Comparison of ENCODE assay signal across 13 cellular contexts in genomic region chr9:108047264-108047663, GRCh38.
"Had no signal": no experiment of that assay in that cellular context is flagged by ENCODE, and none has a peak within 500 bp of the region (broad histone marks: within the 10 kb centered on the region; RNA-seq: fewer than 3 reads in every experiment).

No MANE protein-coding gene starts in this region.

- H3K9me3 ChIP-seq: colonic mucosa, thoracic aorta had no signal

- H3K4me1 ChIP-seq: colonic mucosa, left lung, parathyroid adenoma had no signal

- H3K4me3 ChIP-seq: colonic mucosa, hepatocyte, left lung, thoracic aorta had no signal

- H3K27ac ChIP-seq: colonic mucosa, hepatocyte, left lung, parathyroid adenoma, thoracic aorta had no signal

- H3K36me3 ChIP-seq: colonic mucosa, left lung, thoracic aorta had no signal

- H3K79me2 ChIP-seq: hepatocyte, parathyroid adenoma had no signal

- ATAC-seq: activated CD4-positive, CD25-positive, alpha-beta regulatory T cell treated with anti-CD3 and anti-CD28 coated beads, Interleukin-2, amount 50 U/mL, for 24 hours; activated naive CD8-positive, alpha-beta T cell treated with anti-CD3 and anti-CD28 coated beads, Interleukin-2, amount 50 U/mL, for 24 hours; left lung; naive thymus-derived CD8-positive, alpha-beta T cell had no signal

- H3K4me2 ChIP-seq: hepatocyte had no signal

- H3K9ac ChIP-seq: parathyroid adenoma had no signal

- H3K27me3 ChIP-seq: colonic mucosa, hepatocyte, left lung had no signal

- DNase-seq: activated naive CD4-positive, alpha-beta T cell treated with anti-CD3 and anti-CD28 coated beads for 36 hours; activated naive CD8-positive, alpha-beta T cell treated with anti-CD3 and anti-CD28 coated beads, Interleukin-2, amount 50 U/mL, for 24 hours; caudate nucleus; colonic mucosa; kidney; left lung; naive thymus-derived CD8-positive, alpha-beta T cell; stimulated activated CD4-positive, alpha-beta T cell treated with anti-CD3 and anti-CD28 coated beads, Interleukin-12 subunit alpha, Interleukin-12 subunit beta, amount 100 ng/mL, for 4 hours; stimulated activated CD4-positive, alpha-beta T cell treated with anti-CD3 and anti-CD28 coated beads, Interleukin-2, amount 100 ng/mL, for 24 hours had no signal

- H2AFZ ChIP-seq: hepatocyte, parathyroid adenoma had no signal
